Comparison of ENCODE assay signal across 8 cellular contexts in the genomic region with DNA sequence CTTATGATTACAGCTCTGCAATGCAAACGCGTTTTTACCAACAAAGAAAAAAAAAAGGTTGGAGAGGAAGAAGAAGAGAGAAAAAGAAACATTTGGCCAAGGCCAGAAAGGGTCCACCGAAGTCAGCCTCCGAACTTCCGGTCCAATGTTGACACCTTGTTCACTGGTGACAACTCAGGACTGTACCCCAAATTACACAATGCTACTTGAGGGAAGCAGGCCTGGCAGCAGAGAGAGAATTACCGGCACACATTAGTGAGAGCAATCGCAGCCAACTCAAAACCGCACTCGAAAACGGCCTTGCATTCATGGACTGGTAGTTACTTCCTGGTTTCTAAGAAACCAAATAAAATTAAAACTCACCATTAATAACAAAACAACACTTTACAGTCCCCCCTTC.
A peak's percentile ranks its signal among the peaks of the same experiment; 100 is the strongest.
DNase-seq lines count a peak whose midpoint lies in the region; ATAC-seq and TF ChIP-seq lines count a peak whose summit lies in the region.

No MANE protein-coding gene starts in this region.

- H3K27ac ChIP-seq in hepatocyte, result no peak overlapping the region

- H3K79me2 ChIP-seq in hepatocyte, result no peaks in the 10 kb centered on the region

- H3K36me3 ChIP-seq in mucosa of descending colon (ENCODE audit: low read depth) (no peaks in the 10 kb centered on the region), hepatocyte (replicated peaks; ENCODE audit: insufficient read depth, low read depth) (no peaks in the 10 kb centered on the region)

- H3K9me2 ChIP-seq in hepatocyte (replicated peaks; ENCODE audit: insufficient read depth), result no peaks in the 10 kb centered on the region

- H3K36me3 Mint-ChIP-seq in activated T-cell treated with anti-CD3 and anti-CD28 coated beads, Interleukin-2, amount 50 U/mL, for 24 hours (ENCODE audit: low read depth), result peaks cover 6% of the 10 kb centered on the region

- TF ChIP-seq CTCF in mucosa of descending colon (IDR thresholded peaks at IDR 0.05), result no peak
- no peak for TF ChIP-seq CTCF in hepatocyte (IDR thresholded peaks at IDR 0.05; ENCODE audit: poor library complexity)

- ATAC-seq in GM18517 (IDR thresholded peaks at IDR 0.05; ENCODE audit: unreplicated experiment) (peak; percentile 90), HG02642 (IDR thresholded peaks at IDR 0.05; ENCODE audit: poor library complexity, unreplicated experiment) (peak; percentile 75), mucosa of descending colon (peak; percentile 22)

- H4K20me1 ChIP-seq in hepatocyte (ENCODE audit: insufficient read depth, poor library complexity, severe bottlenecking), result no peaks in the 10 kb centered on the region

- peaks cover 4% of the 10 kb centered on the region for H3K4me1 Mint-ChIP-seq in activated T-cell treated with anti-CD3 and anti-CD28 coated beads, Interleukin-2, amount 50 U/mL, for 24 hours (ENCODE audit: low read depth)

- no peak overlapping the region for H3K4me3 Mint-ChIP-seq in activated T-cell treated with anti-CD3 and anti-CD28 coated beads, Interleukin-2, amount 50 U/mL, for 24 hours

- DNase-seq in NCI-H1092 treated with DMSO at 0.1 percent for 48 hours (lab: John Stamatoyannopoulos, UW) (peak; percentile 18), mucosa of descending colon (no peak), hepatocyte (ENCODE audit: low spot score) (no peak), occipital lobe (lab: John Stamatoyannopoulos, UW) (no peak), middle frontal gyrus (ENCODE audit: extremely low spot score, low spot score) (no peak)
- DNase-seq in activated T-cell treated with anti-CD3 and anti-CD28 coated beads, Interleukin-2, amount 50 U/mL, for 24 hours, result no peak

- no peaks in the 10 kb centered on the region for H3K27me3 Mint-ChIP-seq in activated T-cell treated with anti-CD3 and anti-CD28 coated beads, Interleukin-2, amount 50 U/mL, for 24 hours

- H3K27me3 ChIP-seq in hepatocyte, result no peaks in the 10 kb centered on the region

- no peaks in the 10 kb centered on the region for H3K4me1 ChIP-seq in mucosa of descending colon (ENCODE audit: low read depth)
- peaks cover 22% of the 10 kb centered on the region for H3K4me1 ChIP-seq in hepatocyte (ENCODE audit: insufficient read depth)

- intact Hi-C loops in mucosa of descending colon (cut with DNase I, micrococcal nuclease), result no loop called here

- H3K9me3 ChIP-seq in mucosa of descending colon, result no peaks in the 10 kb centered on the region
- H3K9me3 ChIP-seq in hepatocyte (ENCODE audit: low read depth), result no peaks in the 10 kb centered on the region

- no peaks in the 10 kb centered on the region for H3K9me3 Mint-ChIP-seq in activated T-cell treated with anti-CD3 and anti-CD28 coated beads, Interleukin-2, amount 50 U/mL, for 24 hours

- no peak overlapping the region for H3K27ac Mint-ChIP-seq in activated T-cell treated with anti-CD3 and anti-CD28 coated beads, Interleukin-2, amount 50 U/mL, for 24 hours

- no peak overlapping the region for H3K4me2 ChIP-seq in hepatocyte

- WGBS in hepatocyte (ENCODE audit: low lambda C conversion rate, missing lambda C conversion rate), result 91% methylated on average over 10 of the region's 10 CpGs

- H3K4me3 ChIP-seq in mucosa of descending colon, result no peak overlapping the region
- H3K4me3 ChIP-seq in hepatocyte, result no peak overlapping the region

- no peak overlapping the region for H2AFZ ChIP-seq in hepatocyte

Comparison
In these comparisons a context has a peak if more than half of its experiments do, and no peak if none do; other contexts are left out.
1. ATAC-seq: peak in every context shown above with its lines; median percentile 90 in GM18517; 75 in HG02642; 22 in mucosa of descending colon.